1 cellular context compared by ENCODE assay signal in the genomic region with DNA sequence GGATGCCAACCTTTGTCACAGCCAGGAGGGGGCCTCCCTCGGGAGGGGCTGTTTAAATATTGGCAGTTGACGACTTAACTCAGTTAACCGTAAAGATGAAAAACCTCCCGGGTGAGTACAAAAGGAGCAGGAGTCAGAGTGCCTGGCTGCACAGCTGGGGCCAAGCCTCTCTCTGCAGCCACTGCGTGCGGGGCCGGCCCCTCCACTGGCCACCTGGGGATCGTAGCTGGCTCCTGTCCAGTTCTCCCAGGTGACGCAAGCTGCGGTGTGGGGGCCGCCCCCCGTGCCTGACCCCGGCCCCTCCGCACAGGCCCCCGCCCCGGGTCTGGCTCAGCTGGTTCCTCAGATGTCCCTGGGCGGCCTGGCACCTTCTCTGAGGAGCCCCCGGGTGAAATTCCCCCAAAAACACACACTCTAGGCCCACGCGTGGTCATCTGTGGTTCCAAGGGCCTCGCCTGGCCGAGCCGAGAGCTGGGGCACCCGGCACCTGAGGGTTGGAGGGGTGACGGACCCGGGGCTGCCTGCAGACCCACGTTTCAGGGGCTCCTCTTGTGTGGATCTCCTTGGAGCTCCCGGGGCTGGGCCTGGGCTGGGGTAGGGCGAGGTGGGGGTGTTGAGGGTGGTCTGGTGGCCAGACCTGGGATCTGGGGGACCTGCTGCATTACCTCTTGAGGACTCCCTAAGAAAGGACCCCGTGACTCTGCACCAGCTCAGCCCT.
TF ChIP-seq lines count a peak whose summit lies in the region.

No MANE protein-coding gene starts in this region.

TF ChIP-seq in Ishikawa, 13 proteins besides CTCF, POLR2A, EP300 and RAD21 (continued from another document):
- TF ChIP-seq TAF1 (IDR thresholded peaks at IDR 0.05; ENCODE audit: low read depth), result no peak
TF ChIP-seq in Ishikawa: peak in this region for 2.
